Comparison of ENCODE assay signal across 1 cellular context in the genomic region with DNA sequence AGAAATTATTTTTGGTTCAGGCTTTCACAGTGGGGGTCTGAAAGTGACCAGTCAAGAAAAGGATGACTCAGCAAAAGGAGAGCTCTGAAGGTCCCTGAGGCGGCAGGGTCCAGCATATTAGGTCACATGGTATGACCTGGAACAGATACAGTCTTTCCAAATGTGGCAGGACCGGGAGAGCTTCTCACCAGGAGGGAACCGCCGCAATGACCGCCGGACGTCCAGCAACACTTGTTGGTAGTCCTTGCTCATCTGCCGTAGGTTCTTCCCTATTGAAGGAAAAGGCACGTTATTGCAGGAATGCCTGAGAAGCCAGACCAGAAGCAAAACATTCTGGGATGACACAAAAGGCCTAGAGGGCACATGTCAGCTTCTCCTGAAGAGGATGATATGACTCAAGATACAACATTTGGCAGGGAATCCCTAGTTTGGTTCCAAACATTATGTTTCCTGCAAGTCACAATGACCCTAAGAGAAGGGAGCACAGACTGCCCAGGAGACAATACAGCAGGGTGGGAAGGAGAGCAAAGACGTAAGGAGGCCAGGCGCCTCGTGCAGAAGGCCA.
TF ChIP-seq lines count a peak whose summit lies in the region.

No MANE protein-coding gene starts in this region.

TF ChIP-seq in HepG2, 621 proteins besides CTCF, POLR2A, EP300 and RAD21:
- no peak for TF ChIP-seq GABPA (IDR thresholded peaks at IDR 0.05; ENCODE audit: low read depth, low read length)
- no peak for TF ChIP-seq GABPA (CRISPR knock-in tag; IDR thresholded peaks at IDR 0.05; ENCODE audit: low read depth)
- TF ChIP-seq SCMH1 (CRISPR knock-in tag; IDR thresholded peaks at IDR 0.05; ENCODE audit: borderline replicate concordance): no peak
- TF ChIP-seq, protein P1, sequence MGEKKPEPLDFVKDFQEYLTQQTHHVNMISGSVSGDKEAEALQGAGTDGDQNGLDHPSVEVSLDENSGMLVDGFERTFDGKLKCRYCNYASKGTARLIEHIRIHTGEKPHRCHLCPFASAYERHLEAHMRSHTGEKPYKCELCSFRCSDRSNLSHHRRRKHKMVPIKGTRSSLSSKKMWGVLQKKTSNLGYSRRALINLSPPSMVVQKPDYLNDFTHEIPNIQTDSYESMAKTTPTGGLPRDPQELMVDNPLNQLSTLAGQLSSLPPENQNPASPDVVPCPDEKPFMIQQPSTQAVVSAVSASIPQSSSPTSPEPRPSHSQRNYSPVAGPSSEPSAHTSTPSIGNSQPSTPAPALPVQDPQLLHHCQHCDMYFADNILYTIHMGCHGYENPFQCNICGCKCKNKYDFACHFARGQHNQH (CRISPR knock-in tag; IDR thresholded peaks at IDR 0.05): no peak
- TF ChIP-seq NFE2 (CRISPR knock-in tag; IDR thresholded peaks at IDR 0.05): peak; percentile 53; the same call in 1 of the 2 replicates
- no peak for TF ChIP-seq ZNF552 (CRISPR knock-in tag; IDR thresholded peaks at IDR 0.05; ENCODE audit: borderline replicate concordance)
- TF ChIP-seq, protein P2, sequence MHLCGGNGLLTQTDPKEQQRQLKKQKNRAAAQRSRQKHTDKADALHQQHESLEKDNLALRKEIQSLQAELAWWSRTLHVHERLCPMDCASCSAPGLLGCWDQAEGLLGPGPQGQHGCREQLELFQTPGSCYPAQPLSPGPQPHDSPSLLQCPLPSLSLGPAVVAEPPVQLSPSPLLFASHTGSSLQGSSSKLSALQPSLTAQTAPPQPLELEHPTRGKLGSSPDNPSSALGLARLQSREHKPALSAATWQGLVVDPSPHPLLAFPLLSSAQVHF (CRISPR knock-in tag; IDR thresholded peaks at IDR 0.05): no peak
- no peak for TF ChIP-seq RORA (CRISPR knock-in tag; IDR thresholded peaks at IDR 0.05)
- TF ChIP-seq TOPORS (CRISPR knock-in tag; IDR thresholded peaks at IDR 0.05): no peak
- TF ChIP-seq, protein P3, sequence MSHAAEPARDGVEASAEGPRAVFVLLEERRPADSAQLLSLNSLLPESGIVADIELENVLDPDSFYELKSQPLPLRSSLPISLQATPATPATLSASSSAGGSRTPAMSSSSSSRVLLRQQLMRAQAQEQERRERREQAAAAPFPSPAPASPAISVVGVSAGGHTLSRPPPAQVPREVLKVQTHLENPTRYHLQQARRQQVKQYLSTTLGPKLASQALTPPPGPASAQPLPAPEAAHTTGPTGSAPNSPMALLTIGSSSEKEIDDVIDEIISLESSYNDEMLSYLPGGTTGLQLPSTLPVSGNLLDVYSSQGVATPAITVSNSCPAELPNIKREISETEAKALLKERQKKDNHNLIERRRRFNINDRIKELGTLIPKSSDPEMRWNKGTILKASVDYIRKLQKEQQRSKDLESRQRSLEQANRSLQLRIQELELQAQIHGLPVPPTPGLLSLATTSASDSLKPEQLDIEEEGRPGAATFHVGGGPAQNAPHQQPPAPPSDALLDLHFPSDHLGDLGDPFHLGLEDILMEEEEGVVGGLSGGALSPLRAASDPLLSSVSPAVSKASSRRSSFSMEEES (CRISPR knock-in tag; IDR thresholded peaks at IDR 0.05): no peak
- TF ChIP-seq TGIF2 (CRISPR knock-in tag; IDR thresholded peaks at IDR 0.05): no peak
- TF ChIP-seq, protein P4, sequence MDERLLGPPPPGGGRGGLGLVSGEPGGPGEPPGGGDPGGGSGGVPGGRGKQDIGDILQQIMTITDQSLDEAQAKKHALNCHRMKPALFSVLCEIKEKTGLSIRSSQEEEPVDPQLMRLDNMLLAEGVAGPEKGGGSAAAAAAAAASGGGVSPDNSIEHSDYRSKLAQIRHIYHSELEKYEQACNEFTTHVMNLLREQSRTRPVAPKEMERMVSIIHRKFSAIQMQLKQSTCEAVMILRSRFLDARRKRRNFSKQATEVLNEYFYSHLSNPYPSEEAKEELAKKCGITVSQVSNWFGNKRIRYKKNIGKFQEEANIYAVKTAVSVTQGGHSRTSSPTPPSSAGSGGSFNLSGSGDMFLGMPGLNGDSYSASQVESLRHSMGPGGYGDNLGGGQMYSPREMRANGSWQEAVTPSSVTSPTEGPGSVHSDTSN (CRISPR knock-in tag; IDR thresholded peaks at IDR 0.05): no peak
- no peak for TF ChIP-seq HNRNPL (IDR thresholded peaks at IDR 0.05; ENCODE audit: low read depth, low read length)
- TF ChIP-seq, protein P5, sequence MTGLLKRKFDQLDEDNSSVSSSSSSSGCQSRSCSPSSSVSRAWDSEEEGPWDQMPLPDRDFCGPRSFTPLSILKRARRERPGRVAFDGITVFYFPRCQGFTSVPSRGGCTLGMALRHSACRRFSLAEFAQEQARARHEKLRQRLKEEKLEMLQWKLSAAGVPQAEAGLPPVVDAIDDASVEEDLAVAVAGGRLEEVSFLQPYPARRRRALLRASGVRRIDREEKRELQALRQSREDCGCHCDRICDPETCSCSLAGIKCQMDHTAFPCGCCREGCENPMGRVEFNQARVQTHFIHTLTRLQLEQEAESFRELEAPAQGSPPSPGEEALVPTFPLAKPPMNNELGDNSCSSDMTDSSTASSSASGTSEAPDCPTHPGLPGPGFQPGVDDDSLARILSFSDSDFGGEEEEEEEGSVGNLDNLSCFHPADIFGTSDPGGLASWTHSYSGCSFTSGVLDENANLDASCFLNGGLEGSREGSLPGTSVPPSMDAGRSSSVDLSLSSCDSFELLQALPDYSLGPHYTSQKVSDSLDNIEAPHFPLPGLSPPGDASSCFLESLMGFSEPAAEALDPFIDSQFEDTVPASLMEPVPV (CRISPR knock-in tag; IDR thresholded peaks at IDR 0.05): no peak
- no peak for TF ChIP-seq ZNF746 (CRISPR knock-in tag; IDR thresholded peaks at IDR 0.05)
- TF ChIP-seq, protein P6, sequence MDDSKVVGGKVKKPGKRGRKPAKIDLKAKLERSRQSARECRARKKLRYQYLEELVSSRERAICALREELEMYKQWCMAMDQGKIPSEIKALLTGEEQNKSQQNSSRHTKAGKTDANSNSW (CRISPR knock-in tag; IDR thresholded peaks at IDR 0.05; ENCODE audit: borderline replicate concordance): no peak
- TF ChIP-seq ZNF598 (CRISPR knock-in tag; IDR thresholded peaks at IDR 0.05; ENCODE audit: borderline replicate concordance): no peak
- no peak for TF ChIP-seq ZNF530 (CRISPR knock-in tag; IDR thresholded peaks at IDR 0.05; ENCODE audit: low read depth)
- TF ChIP-seq, protein P7, sequence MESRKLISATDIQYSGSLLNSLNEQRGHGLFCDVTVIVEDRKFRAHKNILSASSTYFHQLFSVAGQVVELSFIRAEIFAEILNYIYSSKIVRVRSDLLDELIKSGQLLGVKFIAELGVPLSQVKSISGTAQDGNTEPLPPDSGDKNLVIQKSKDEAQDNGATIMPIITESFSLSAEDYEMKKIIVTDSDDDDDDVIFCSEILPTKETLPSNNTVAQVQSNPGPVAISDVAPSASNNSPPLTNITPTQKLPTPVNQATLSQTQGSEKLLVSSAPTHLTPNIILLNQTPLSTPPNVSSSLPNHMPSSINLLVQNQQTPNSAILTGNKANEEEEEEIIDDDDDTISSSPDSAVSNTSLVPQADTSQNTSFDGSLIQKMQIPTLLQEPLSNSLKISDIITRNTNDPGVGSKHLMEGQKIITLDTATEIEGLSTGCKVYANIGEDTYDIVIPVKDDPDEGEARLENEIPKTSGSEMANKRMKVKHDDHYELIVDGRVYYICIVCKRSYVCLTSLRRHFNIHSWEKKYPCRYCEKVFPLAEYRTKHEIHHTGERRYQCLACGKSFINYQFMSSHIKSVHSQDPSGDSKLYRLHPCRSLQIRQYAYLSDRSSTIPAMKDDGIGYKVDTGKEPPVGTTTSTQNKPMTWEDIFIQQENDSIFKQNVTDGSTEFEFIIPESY (CRISPR knock-in tag; IDR thresholded peaks at IDR 0.05): peak; percentile 19; the same call in 1 of the 2 replicates
- no peak for TF ChIP-seq ZNF660 (CRISPR knock-in tag; IDR thresholded peaks at IDR 0.05; ENCODE audit: borderline replicate concordance, low read depth)
- no peak for TF ChIP-seq MTF2 (CRISPR knock-in tag; IDR thresholded peaks at IDR 0.05; ENCODE audit: borderline replicate concordance)
- no peak for TF ChIP-seq ZBTB1 (CRISPR knock-in tag; IDR thresholded peaks at IDR 0.05; ENCODE audit: borderline replicate concordance)
- 0 out of 2 replicates have a peak, but pooled peaks have one; percentile 28 for TF ChIP-seq RXRA (CRISPR knock-in tag; IDR thresholded peaks at IDR 0.05)
- TF ChIP-seq, protein P8, sequence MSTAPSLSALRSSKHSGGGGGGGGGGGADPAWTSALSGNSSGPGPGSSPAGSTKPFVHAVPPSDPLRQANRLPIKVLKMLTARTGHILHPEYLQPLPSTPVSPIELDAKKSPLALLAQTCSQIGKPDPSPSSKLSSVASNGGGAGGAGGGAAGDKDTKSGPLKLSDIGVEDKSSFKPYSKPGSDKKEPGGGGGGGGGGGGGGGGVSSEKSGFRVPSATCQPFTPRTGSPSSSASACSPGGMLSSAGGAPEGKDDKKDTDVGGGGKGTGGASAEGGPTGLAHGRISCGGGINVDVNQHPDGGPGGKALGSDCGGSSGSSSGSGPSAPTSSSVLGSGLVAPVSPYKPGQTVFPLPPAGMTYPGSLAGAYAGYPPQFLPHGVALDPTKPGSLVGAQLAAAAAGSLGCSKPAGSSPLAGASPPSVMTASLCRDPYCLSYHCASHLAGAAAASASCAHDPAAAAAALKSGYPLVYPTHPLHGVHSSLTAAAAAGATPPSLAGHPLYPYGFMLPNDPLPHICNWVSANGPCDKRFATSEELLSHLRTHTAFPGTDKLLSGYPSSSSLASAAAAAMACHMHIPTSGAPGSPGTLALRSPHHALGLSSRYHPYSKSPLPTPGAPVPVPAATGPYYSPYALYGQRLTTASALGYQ (CRISPR knock-in tag; IDR thresholded peaks at IDR 0.05): no peak
- no peak for TF ChIP-seq JARID2 (CRISPR knock-in tag; IDR thresholded peaks at IDR 0.05; ENCODE audit: insufficient replicate concordance)
- no peak for TF ChIP-seq ZNF547 (CRISPR knock-in tag; IDR thresholded peaks at IDR 0.05)
- no peak for TF ChIP-seq ZNF33A (CRISPR knock-in tag; IDR thresholded peaks at IDR 0.05; ENCODE audit: borderline replicate concordance)
- no peak for TF ChIP-seq KAT7 (CRISPR knock-in tag; IDR thresholded peaks at IDR 0.05; ENCODE audit: borderline replicate concordance)
- TF ChIP-seq ZC3H13 (CRISPR knock-in tag; IDR thresholded peaks at IDR 0.05): no peak
- TF ChIP-seq TSC22D2 (CRISPR knock-in tag; IDR thresholded peaks at IDR 0.05; ENCODE audit: borderline replicate concordance): no peak
- no peak for TF ChIP-seq SAP130 (CRISPR knock-in tag; IDR thresholded peaks at IDR 0.05; ENCODE audit: low read depth)
- TF ChIP-seq NFE2L2 (IDR thresholded peaks at IDR 0.05; ENCODE audit: low read length): peak; percentile 97
- no peak for TF ChIP-seq ZNF672 (CRISPR knock-in tag; IDR thresholded peaks at IDR 0.05)
- no peak for TF ChIP-seq RFX5 (IDR thresholded peaks at IDR 0.05; ENCODE audit: low read depth, low read length)
- TF ChIP-seq SRF (IDR thresholded peaks at IDR 0.05; ENCODE audit: low read depth, low read length): no peak
- TF ChIP-seq MAFK (conservative IDR thresholded peaks at IDR 0.05 in 1 of 2, IDR thresholded peaks at IDR 0.05 in 1 of 2; ENCODE audit: low read length in 2 of 2): peak; percentile 99 to 100
- TF ChIP-seq, protein P9, sequence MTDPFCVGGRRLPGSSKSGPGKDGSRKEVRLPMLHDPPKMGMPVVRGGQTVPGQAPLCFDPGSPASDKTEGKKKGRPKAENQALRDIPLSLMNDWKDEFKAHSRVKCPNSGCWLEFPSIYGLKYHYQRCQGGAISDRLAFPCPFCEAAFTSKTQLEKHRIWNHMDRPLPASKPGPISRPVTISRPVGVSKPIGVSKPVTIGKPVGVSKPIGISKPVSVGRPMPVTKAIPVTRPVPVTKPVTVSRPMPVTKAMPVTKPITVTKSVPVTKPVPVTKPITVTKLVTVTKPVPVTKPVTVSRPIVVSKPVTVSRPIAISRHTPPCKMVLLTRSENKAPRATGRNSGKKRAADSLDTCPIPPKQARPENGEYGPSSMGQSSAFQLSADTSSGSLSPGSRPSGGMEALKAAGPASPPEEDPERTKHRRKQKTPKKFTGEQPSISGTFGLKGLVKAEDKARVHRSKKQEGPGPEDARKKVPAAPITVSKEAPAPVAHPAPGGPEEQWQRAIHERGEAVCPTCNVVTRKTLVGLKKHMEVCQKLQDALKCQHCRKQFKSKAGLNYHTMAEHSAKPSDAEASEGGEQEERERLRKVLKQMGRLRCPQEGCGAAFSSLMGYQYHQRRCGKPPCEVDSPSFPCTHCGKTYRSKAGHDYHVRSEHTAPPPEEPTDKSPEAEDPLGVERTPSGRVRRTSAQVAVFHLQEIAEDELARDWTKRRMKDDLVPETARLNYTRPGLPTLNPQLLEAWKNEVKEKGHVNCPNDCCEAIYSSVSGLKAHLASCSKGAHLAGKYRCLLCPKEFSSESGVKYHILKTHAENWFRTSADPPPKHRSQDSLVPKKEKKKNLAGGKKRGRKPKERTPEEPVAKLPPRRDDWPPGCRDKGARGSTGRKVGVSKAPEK (CRISPR knock-in tag; IDR thresholded peaks at IDR 0.05; ENCODE audit: borderline replicate concordance): no peak
- no peak for TF ChIP-seq MTA1 (CRISPR knock-in tag; IDR thresholded peaks at IDR 0.05; ENCODE audit: borderline replicate concordance)
- no peak for TF ChIP-seq ZNF883 (CRISPR knock-in tag; IDR thresholded peaks at IDR 0.05; ENCODE audit: not compliant biosample characterization)
- TF ChIP-seq ZNF350 (CRISPR knock-in tag; IDR thresholded peaks at IDR 0.05; ENCODE audit: borderline replicate concordance, low read depth): no peak
- TF ChIP-seq MAFF (IDR thresholded peaks at IDR 0.05; ENCODE audit: low read depth, low read length): peak; percentile 99
